In the genomic region with DNA sequence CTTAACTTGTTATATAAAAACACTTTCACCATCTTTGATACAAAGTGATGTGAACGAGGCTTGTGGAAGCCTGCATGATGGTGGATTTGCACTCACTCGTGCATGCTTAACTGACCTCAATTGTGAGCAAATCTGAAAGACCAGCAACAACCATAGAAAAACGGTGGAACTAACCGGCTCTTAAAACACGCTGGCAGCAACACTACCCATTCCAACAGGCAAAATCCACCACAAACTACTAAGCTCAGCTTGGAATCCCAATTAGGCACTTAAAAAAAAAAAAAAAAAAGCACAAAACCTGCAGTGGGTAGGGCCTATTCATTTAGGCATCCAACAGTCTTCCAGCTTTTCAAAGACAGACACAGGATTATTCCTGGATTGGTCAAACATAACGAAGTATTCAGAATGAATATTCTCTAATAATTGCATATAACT, we compare ENCODE assay signal across 8 cellular contexts. TPM values are rescaled to one million over a fixed set of nuclear protein-coding genes. Genes with fewer than 3 reads are reported as not detected.
DNase-seq lines count a peak whose midpoint lies in the region; ATAC-seq lines count a peak whose summit lies in the region.

No MANE protein-coding gene starts in this region.

- H3K27me3 ChIP-seq in CD4-positive, CD25-positive, alpha-beta regulatory T cell (ENCODE audit: control insufficient read depth, insufficient read depth, low read length) = no peaks in the 10 kb centered on the region

- peak overlapping the region; percentile 89 to 99 (median 94) for H3K4me3 Mint-ChIP-seq in CD4-positive, CD25-positive, alpha-beta regulatory T cell
- peak overlapping the region; percentile 86 to 99 (median 92) for H3K4me3 Mint-ChIP-seq in immature natural killer cell
- peak overlapping the region; percentile 92 to 99 for H3K4me3 Mint-ChIP-seq in stimulated activated naive B cell treated with anti-CD40 and anti-IgM and Interleukin-4, amounts not matched to agents 10 μg/mL and 1 μg/mL and 100 μg/mL, for 72 hours

- no peak for ATAC-seq in CD4-positive, CD25-positive, alpha-beta regulatory T cell (ENCODE audit: low read depth in 2 of 2)
- no peak for ATAC-seq in activated naive CD4-positive, alpha-beta T cell treated with anti-CD3 and anti-CD28 coated beads, Interleukin-2, amount 50 U/mL, for 72 hours
- ATAC-seq in stimulated activated naive B cell treated with anti-CD40 and anti-IgM and Interleukin-4, amounts not matched to agents 10 μg/mL and 1 μg/mL and 100 μg/mL, for 72 hours (replicated peaks) = no peak
- ATAC-seq in HG02973 (IDR thresholded peaks at IDR 0.05; ENCODE audit: unreplicated experiment) = no peak

- no peaks in the 10 kb centered on the region for H3K9me3 Mint-ChIP-seq in CD4-positive, CD25-positive, alpha-beta regulatory T cell
- no peaks in the 10 kb centered on the region for H3K9me3 Mint-ChIP-seq in activated naive CD4-positive, alpha-beta T cell treated with anti-CD3 and anti-CD28 coated beads, Interleukin-2, amount 50 U/mL, for 72 hours
- H3K9me3 Mint-ChIP-seq in immature natural killer cell = no peaks in the 10 kb centered on the region
- no peaks in the 10 kb centered on the region for H3K9me3 Mint-ChIP-seq in stimulated activated naive B cell treated with anti-CD40 and anti-IgM and Interleukin-4, amounts not matched to agents 10 μg/mL and 1 μg/mL and 100 μg/mL, for 72 hours

- H3K27me3 Mint-ChIP-seq in CD4-positive, CD25-positive, alpha-beta regulatory T cell = peaks cover 5% of the 10 kb centered on the region
- H3K27me3 Mint-ChIP-seq in immature natural killer cell (ENCODE audit: low read depth in 3 of 3) = peaks cover 3 to 7% (median 4%) of the 10 kb centered on the region in 3 donors
- H3K27me3 Mint-ChIP-seq in stimulated activated naive B cell treated with anti-CD40 and anti-IgM and Interleukin-4, amounts not matched to agents 10 μg/mL and 1 μg/mL and 100 μg/mL, for 72 hours = no peaks in the 10 kb centered on the region

- peak in 1 of 3 donors; percentile 28 for DNase-seq in CD4-positive, CD25-positive, alpha-beta regulatory T cell
- peak; percentile 1 for DNase-seq in HK-2 (ENCODE audit: unreplicated experiment)
- no peak for DNase-seq in activated naive CD4-positive, alpha-beta T cell treated with anti-CD3 and anti-CD28 coated beads, Interleukin-2, amount 50 U/mL, for 72 hours (ENCODE audit: low spot score in 2 of 2)
- DNase-seq in immature natural killer cell = no peak
- no peak for DNase-seq in stimulated activated naive B cell treated with anti-CD40 and anti-IgM and Interleukin-4, amounts not matched to agents 10 μg/mL and 1 μg/mL and 100 μg/mL, for 72 hours
- no peak for DNase-seq in stimulated activated CD4-positive, alpha-beta T cell treated with anti-CD3 and anti-CD28 coated beads, Interleukin-4, amount 100 ng/mL, for 24 hours
- DNase-seq in MV-4-11 (lab: John Stamatoyannopoulos, UW) = no peak

- peaks cover 73% of the 10 kb centered on the region for H3K4me1 ChIP-seq in CD4-positive, CD25-positive, alpha-beta regulatory T cell (ENCODE audit: control insufficient read depth, insufficient read depth, low read length, poor library complexity, severe bottlenecking)

- H3K36me3 Mint-ChIP-seq in CD4-positive, CD25-positive, alpha-beta regulatory T cell = peaks cover 8% of the 10 kb centered on the region
- H3K36me3 Mint-ChIP-seq in activated naive CD4-positive, alpha-beta T cell treated with anti-CD3 and anti-CD28 coated beads, Interleukin-2, amount 50 U/mL, for 72 hours = peaks cover 24 to 38% of the 10 kb centered on the region in 2 donors
- no peaks in the 10 kb centered on the region for H3K36me3 Mint-ChIP-seq in immature natural killer cell
- H3K36me3 Mint-ChIP-seq in stimulated activated naive B cell treated with anti-CD40 and anti-IgM and Interleukin-4, amounts not matched to agents 10 μg/mL and 1 μg/mL and 100 μg/mL, for 72 hours = peaks cover 41 to 60% of the 10 kb centered on the region in 2 donors

- H3K9me3 ChIP-seq in CD4-positive, CD25-positive, alpha-beta regulatory T cell (ENCODE audit: control insufficient read depth in 2 of 2, low read length in 2 of 2) = no peaks in the 10 kb centered on the region

- H3K4me1 Mint-ChIP-seq in CD4-positive, CD25-positive, alpha-beta regulatory T cell = peaks cover 44 to 75% (median 58%) of the 10 kb centered on the region in 4 donors
- peaks cover 68 to 73% of the 10 kb centered on the region in 2 donors for H3K4me1 Mint-ChIP-seq in immature natural killer cell
- peaks cover 32 to 62% of the 10 kb centered on the region in 2 donors for H3K4me1 Mint-ChIP-seq in stimulated activated naive B cell treated with anti-CD40 and anti-IgM and Interleukin-4, amounts not matched to agents 10 μg/mL and 1 μg/mL and 100 μg/mL, for 72 hours

- peaks cover 7% of the 10 kb centered on the region for H3K36me3 ChIP-seq in CD4-positive, CD25-positive, alpha-beta regulatory T cell (ENCODE audit: control insufficient read depth, insufficient read depth, low read length)

- peak overlapping the region; percentile 97 for H3K27ac ChIP-seq in CD4-positive, CD25-positive, alpha-beta regulatory T cell (ENCODE audit: insufficient read depth, low read length, poor library complexity, severe bottlenecking)

- peak overlapping the region; percentile 89 to 95 (median 90) for H3K27ac Mint-ChIP-seq in CD4-positive, CD25-positive, alpha-beta regulatory T cell
- H3K27ac Mint-ChIP-seq in activated naive CD4-positive, alpha-beta T cell treated with anti-CD3 and anti-CD28 coated beads, Interleukin-2, amount 50 U/mL, for 72 hours = peak overlapping the region; percentile 88 to 92
- H3K27ac Mint-ChIP-seq in immature natural killer cell = peak overlapping the region; percentile 76 to 95 (median 92)
- peak overlapping the region; percentile 96 for H3K27ac Mint-ChIP-seq in stimulated activated naive B cell treated with anti-CD40 and anti-IgM and Interleukin-4, amounts not matched to agents 10 μg/mL and 1 μg/mL and 100 μg/mL, for 72 hours

- H3K4me3 ChIP-seq in CD4-positive, CD25-positive, alpha-beta regulatory T cell (ENCODE audit: low read depth, low read length) = peak overlapping the region; percentile 95

RNA-seq across cellular contexts. Expression of a gene that starts 1.8 kb away (rescaled TPM):
- 114 TPM for total RNA-seq in CD4-positive, CD25-positive, alpha-beta regulatory T cell
- polyA plus RNA-seq in CD4-positive, CD25-positive, alpha-beta regulatory T cell = 100 to 1,000 TPM; 197 to 250 (median 243) TPM
- total RNA-seq in activated naive CD4-positive, alpha-beta T cell treated with anti-CD3 and anti-CD28 coated beads, Interleukin-2, amount 50 U/mL, for 72 hours = 100 to 1,000 TPM; 234 to 281 TPM
- 100 to 1,000 TPM; 181 to 290 (median 199) TPM for polyA plus RNA-seq in immature natural killer cell
